In genomic region chr5:32059779-32060178, GRCh38 we compare ENCODE assay signal across 20 cellular contexts.
A peak's percentile ranks its signal among the peaks of the same experiment; 100 is the strongest.
DNase-seq lines count a peak whose midpoint lies in the region; ATAC-seq and TF ChIP-seq lines count a peak whose summit lies in the region.
"Had no signal": no experiment of that assay in that cellular context is flagged by ENCODE, and none has a peak within 500 bp of the region (broad histone marks: within the 10 kb centered on the region; RNA-seq: fewer than 3 reads in every experiment).

No MANE protein-coding gene starts in this region.

- no peaks in the 10 kb centered on the region for H3K36me3 ChIP-seq in BE2C
- no peaks in the 10 kb centered on the region for H3K36me3 ChIP-seq in vagina

- intact Hi-C loops in vagina (cut with DNase I): no loop called here

- H3K4me1 ChIP-seq in BE2C (peaks cover 3% of the 10 kb centered on the region; the same call in 1 of the 2 replicates), vagina (peaks cover 10% of the 10 kb centered on the region)

- H3K27me3 ChIP-seq in BE2C: no peaks in the 10 kb centered on the region
- no peaks in the 10 kb centered on the region for H3K27me3 ChIP-seq in vagina

- peak; percentile 51 for DNase-seq in H4 (ENCODE audit: low spot score)
- peak; percentile 11 for DNase-seq in SW480 (ENCODE audit: low spot score)
- DNase-seq in epithelial cell of prostate (ENCODE audit: low read depth, low spot score): peak; percentile 82
- DNase-seq in renal cortical epithelial cell (ENCODE audit: low read depth): peak; percentile 63
- no peak for DNase-seq in 8988T
- no peak for DNase-seq in BE2C
- no peak for DNase-seq in vagina (ENCODE audit: extremely low spot score in 2 of 2)
- DNase-seq: ACHN; DMS79 treated with DMSO at 0.1 percent for 48 hours; GM23248; HCEC 1CT; KBM-7; NCI-H1105 treated with DMSO at 0.1 percent for 48 hours; NCI-H1694 treated with DMSO at 0.1 percent for 48 hours; NCI-H510A; NCI-H748 treated with DMSO at 0.1 percent for 48 hours; NK-92 treated with Interleukin-12 subunit alpha and Interleukin-12 subunit beta, amount 100 ng/mL, for 24 hours; SIG-M5 had no signal

- no peak for TF ChIP-seq CTCF in BE2C (IDR thresholded peaks at IDR 0.05; ENCODE audit: low read depth, low read length)
- no peak for TF ChIP-seq CTCF in vagina (IDR thresholded peaks at IDR 0.05)

- H3K27ac ChIP-seq in epithelial cell of prostate (peak overlapping the region; percentile 71), vagina (no peak overlapping the region)
- H3K27ac ChIP-seq: C4-2B, GM23248 had no signal

- H3K4me3 ChIP-seq in BE2C (ENCODE audit: low read depth, low read length): no peak overlapping the region
- H3K4me3 ChIP-seq in vagina: no peak overlapping the region
- H3K4me3 ChIP-seq: GM23248 had no signal

- TF ChIP-seq POLR2A in vagina (IDR thresholded peaks at IDR 0.05): no peak

- H3K9me3 ChIP-seq in BE2C (no peaks in the 10 kb centered on the region), vagina (no peaks in the 10 kb centered on the region)

- no peak for ATAC-seq in HG03432 (IDR thresholded peaks at IDR 0.05; ENCODE audit: unreplicated experiment)

Comparison
In these comparisons a context has a peak if more than half of its experiments do, and no peak if none do; other contexts are left out.
1. DNase-seq: peak in H4 (single experiment), SW480 (single experiment), epithelial cell of prostate (single experiment) and renal cortical epithelial cell (single experiment); none in 8988T (single experiment), BE2C (single experiment) and vagina (0 of 2).